In genomic region chr12:65171073-65171472, GRCh38 we compare ENCODE assay signal across 9 cellular contexts. TPM values are rescaled to one million over a fixed set of nuclear protein-coding genes. Genes with fewer than 3 reads are reported as not detected.
DNase-seq lines count a peak whose midpoint lies in the region; ATAC-seq and TF ChIP-seq lines count a peak whose summit lies in the region.
"Had no signal": no experiment of that assay in that cellular context is flagged by ENCODE, and none has a peak within 500 bp of the region (broad histone marks: within the 10 kb centered on the region; RNA-seq: fewer than 3 reads in every experiment).

No MANE protein-coding gene starts in this region.

- H3K4me1 Mint-ChIP-seq in activated T-cell treated with anti-CD3 and anti-CD28 coated beads, Interleukin-2, amount 50 U/mL, for 24 hours (ENCODE audit: low read depth), result peaks cover 34% of the 10 kb centered on the region
- peaks cover 34% of the 10 kb centered on the region for H3K4me1 Mint-ChIP-seq in activated naive CD8-positive, alpha-beta T cell treated with anti-CD3 and anti-CD28 coated beads, Interleukin-2, amount 50 U/mL, for 24 hours

- peaks cover 41% of the 10 kb centered on the region for H3K36me3 Mint-ChIP-seq in activated T-cell treated with anti-CD3 and anti-CD28 coated beads, Interleukin-2, amount 50 U/mL, for 24 hours (ENCODE audit: low read depth)
- peaks cover 19% of the 10 kb centered on the region for H3K36me3 Mint-ChIP-seq in activated naive CD8-positive, alpha-beta T cell treated with anti-CD3 and anti-CD28 coated beads, Interleukin-2, amount 50 U/mL, for 24 hours (ENCODE audit: low read depth)

- no peaks in the 10 kb centered on the region for H3K9me3 Mint-ChIP-seq in activated T-cell treated with anti-CD3 and anti-CD28 coated beads, Interleukin-2, amount 50 U/mL, for 24 hours
- H3K9me3 Mint-ChIP-seq in activated naive CD8-positive, alpha-beta T cell treated with anti-CD3 and anti-CD28 coated beads, Interleukin-2, amount 50 U/mL, for 24 hours, result no peaks in the 10 kb centered on the region

- DNase-seq in activated T-cell treated with anti-CD3 and anti-CD28 coated beads, Interleukin-2, amount 50 U/mL, for 24 hours, result no peak
- no peak for DNase-seq in activated T-cell treated with anti-CD3 and anti-CD28 coated beads, Interleukin-2, amount 50 U/mL, for 48 hours
- DNase-seq in activated naive CD8-positive, alpha-beta T cell treated with anti-CD3 and anti-CD28 coated beads, Interleukin-2, amount 50 U/mL, for 24 hours, result no peak
- DNase-seq in left lung, result no peak
- peak in 1 of 2 donors; percentile 2 for DNase-seq in thyroid gland
- no peak for DNase-seq in GM19238 (ENCODE audit: insufficient read length, low spot score)
- DNase-seq in anterior cingulate cortex (lab: John Stamatoyannopoulos, UW), result no peak

- no peak for ATAC-seq in activated naive CD8-positive, alpha-beta T cell treated with anti-CD3 and anti-CD28 coated beads, Interleukin-2, amount 50 U/mL, for 24 hours
- ATAC-seq in left lung (no peak), GM21367 (IDR thresholded peaks at IDR 0.05; ENCODE audit: unreplicated experiment) (no peak)

- intact Hi-C loops in left lung (cut with DNase I) (no loop called here), thyroid gland (cut with DNase I) (no loop called here)

- TF ChIP-seq POLR2A in thyroid gland (IDR thresholded peaks at IDR 0.05), result no peak

- H3K27me3 Mint-ChIP-seq in activated T-cell treated with anti-CD3 and anti-CD28 coated beads, Interleukin-2, amount 50 U/mL, for 24 hours, result no peaks in the 10 kb centered on the region
- no peaks in the 10 kb centered on the region for H3K27me3 Mint-ChIP-seq in activated naive CD8-positive, alpha-beta T cell treated with anti-CD3 and anti-CD28 coated beads, Interleukin-2, amount 50 U/mL, for 24 hours

- WGBS in thyroid gland, 2 donors, result 45 to 51% methylated on average over 8 of the region's 8 CpGs

- H3K27ac ChIP-seq in left lung (no peak overlapping the region), thyroid gland (no peak overlapping the region)

- H3K36me3 ChIP-seq in left lung (no peaks in the 10 kb centered on the region), thyroid gland (no peaks in the 10 kb centered on the region)

- H3K27ac Mint-ChIP-seq in activated T-cell treated with anti-CD3 and anti-CD28 coated beads, Interleukin-2, amount 50 U/mL, for 24 hours, result peak overlapping the region; percentile 91
- peak overlapping the region; percentile 79 for H3K27ac Mint-ChIP-seq in activated naive CD8-positive, alpha-beta T cell treated with anti-CD3 and anti-CD28 coated beads, Interleukin-2, amount 50 U/mL, for 24 hours

- H3K4me1 ChIP-seq in left lung (peaks cover 14 to 57% of the 10 kb centered on the region in 2 donors), thyroid gland (peaks cover 29 to 31% of the 10 kb centered on the region in 2 donors)

- H3K4me3 Mint-ChIP-seq in activated T-cell treated with anti-CD3 and anti-CD28 coated beads, Interleukin-2, amount 50 U/mL, for 24 hours, result peak overlapping the region; percentile 97
- peak overlapping the region; percentile 97 for H3K4me3 Mint-ChIP-seq in activated naive CD8-positive, alpha-beta T cell treated with anti-CD3 and anti-CD28 coated beads, Interleukin-2, amount 50 U/mL, for 24 hours

- H3K27me3 ChIP-seq in left lung (no peaks in the 10 kb centered on the region), thyroid gland (no peaks in the 10 kb centered on the region)

- no peak for TF ChIP-seq CTCF in left lung (IDR thresholded peaks at IDR 0.05)
- TF ChIP-seq CTCF in thyroid gland (IDR thresholded peaks at IDR 0.05), result no peak

- H3K4me3 ChIP-seq in left lung (peak overlapping the region; percentile 80 to 96), thyroid gland (replicated peaks in 1 of 3) (peak overlapping the region; percentile 85 to 96 (median 90))

- no peaks in the 10 kb centered on the region for H3K9me3 ChIP-seq in left lung
- H3K9me3 ChIP-seq in thyroid gland, result no peaks in the 10 kb centered on the region

RNA-seq across cellular contexts. Expression of gene LEMD3, which starts 1.7 kb away (rescaled TPM):
- total RNA-seq in left lung (10 to 100 TPM; 26.5 to 35.4 TPM), thyroid gland (10 to 100 TPM; 45.4 to 64.0 (median 49.3) TPM)

RNA-seq across cellular contexts. Expression of gene WIF1, which starts 50.0 kb away (rescaled TPM):
- total RNA-seq in left lung (10 to 100 TPM; 42.5 to 78.1 TPM), thyroid gland (not detected)
- total RNA-seq: pulmonary artery endothelial cell had no signal

Comparison
In these comparisons a context has a peak if more than half of its experiments do, and no peak if none do; other contexts are left out.
1. RNA of gene WIF1, which starts 50.0 kb away (total RNA-seq): 42.5 to 78.1 TPM in left lung; not detected in thyroid gland; every median in the first group is over 10 times any median in the second.